In the genomic region with DNA sequence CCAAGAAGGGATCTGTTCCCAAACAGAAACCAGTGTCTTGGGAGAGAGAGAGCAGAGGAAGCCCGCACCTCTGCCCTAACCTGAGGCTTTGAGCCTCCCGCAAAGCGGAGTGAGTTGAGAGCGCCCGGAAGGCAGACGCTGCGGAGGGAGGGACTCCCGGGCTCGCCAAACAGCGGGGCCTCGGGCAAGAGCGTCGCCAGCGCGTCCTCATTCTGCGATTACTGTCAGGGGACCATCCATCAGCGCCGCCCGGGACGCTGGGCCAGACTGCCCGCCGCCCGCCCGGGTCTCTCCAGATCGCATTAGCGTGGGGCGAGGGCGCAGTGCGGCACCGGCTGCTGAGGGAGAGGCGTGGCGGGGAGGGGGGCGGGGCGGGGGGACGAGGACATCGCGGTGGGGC, we compare ENCODE assay signal across 9 cellular contexts. TPM values are rescaled to one million over a fixed set of nuclear protein-coding genes. Genes with fewer than 3 reads are reported as not detected.
DNase-seq lines count a peak whose midpoint lies in the region; ATAC-seq and TF ChIP-seq lines count a peak whose summit lies in the region.
"Not testable (repeated sequence)": the region's sequence is repeated elsewhere in the genome, so short reads cannot be mapped to it uniquely, and the experiment has no call there.
"Had no signal": no experiment of that assay in that cellular context is flagged by ENCODE, and none has a peak within 500 bp of the region (broad histone marks: within the 10 kb centered on the region; RNA-seq: fewer than 3 reads in every experiment).

No MANE protein-coding gene starts in this region.

- H3K9ac ChIP-seq in endodermal cell (ENCODE audit: extremely low read depth, low read length, poor library complexity, severe bottlenecking) = not testable (repeated sequence)

- H3K27ac ChIP-seq in endodermal cell (ENCODE audit: low read depth, low read length); naive thymus-derived CD4-positive, alpha-beta T cell (ENCODE audit: low read depth, low read length): not testable (repeated sequence)

- intact Hi-C loops in naive thymus-derived CD4-positive, alpha-beta T cell (cut with micrococcal nuclease) = not testable (repeated sequence)

- not testable (repeated sequence) for H3K4me1 ChIP-seq in endodermal cell (ENCODE audit: control insufficient read depth, insufficient read depth, low read length); naive thymus-derived CD4-positive, alpha-beta T cell (ENCODE audit: control insufficient read depth in 2 of 2, insufficient read depth in 2 of 2, low read length in 2 of 2)

- DNase-seq in EH (ENCODE audit: low read depth) (peak; percentile 4), NCI-H2171 (lab: John Stamatoyannopoulos, UW) (peak; percentile 26), WTC11 (ENCODE audit: low spot score) (peak; percentile 49), endodermal cell (peak; percentile 70)
- DNase-seq in naive thymus-derived CD4-positive, alpha-beta T cell = peak in 4 of 9 donors; percentile 11 to 23 (median 18)
- DNase-seq in skeletal muscle cell (ENCODE audit: low read depth) = not testable (repeated sequence)

- POLR2A ChIA-PET in WTC11 (lab: Charles Lee); naive thymus-derived CD4-positive, alpha-beta T cell (lab: Charles Lee): not testable (repeated sequence)

- not testable (repeated sequence) for H3K4me3 ChIP-seq in endodermal cell (ENCODE audit: low read length); naive thymus-derived CD4-positive, alpha-beta T cell (ENCODE audit: low read length)
- H3K4me3 ChIP-seq in skeletal muscle cell (ENCODE audit: low read depth, low read length) = peak overlapping the region; percentile 21

- H3K36me3 ChIP-seq in endodermal cell (ENCODE audit: control insufficient read depth, insufficient read depth, low read length); naive thymus-derived CD4-positive, alpha-beta T cell (ENCODE audit: control insufficient read depth in 2 of 3, insufficient read depth in 3 of 3, low read length in 3 of 3): not testable (repeated sequence)

- H3K4me1 Mint-ChIP-seq in WTC11; activated naive CD8-positive, alpha-beta T cell (ENCODE audit: low read depth); endodermal cell: not testable (repeated sequence)
- H3K4me1 Mint-ChIP-seq in naive thymus-derived CD4-positive, alpha-beta T cell = peaks cover 0 to 14% (median 9%) of the 10 kb centered on the region in 7 donors

- 0 to 1% methylated on average over 11 to 26 of the region's 37 CpGs for WGBS in endodermal cell (ENCODE audit: insufficient coverage in 1 of 2, insufficient read length in 1 of 2), 2 experiments

- H3K9me3 Mint-ChIP-seq in WTC11; activated naive CD8-positive, alpha-beta T cell (ENCODE audit: low read depth); endodermal cell; naive thymus-derived CD4-positive, alpha-beta T cell: not testable (repeated sequence)

- H3K4me3 Mint-ChIP-seq in WTC11 (peak overlapping the region; percentile 67), endodermal cell (peak overlapping the region; percentile 19)
- peak overlapping the region; percentile 79 for H3K4me3 Mint-ChIP-seq in activated naive CD8-positive, alpha-beta T cell
- peak overlapping the region; percentile 29 to 84 (median 74) for H3K4me3 Mint-ChIP-seq in naive thymus-derived CD4-positive, alpha-beta T cell

- not testable (repeated sequence) for TF ChIP-seq CTCF in WTC11 (IDR thresholded peaks at IDR 0.05); endodermal cell (conservative IDR thresholded peaks at IDR 0.05)

- not testable (repeated sequence) for H3K27ac Mint-ChIP-seq in WTC11; activated naive CD8-positive, alpha-beta T cell; endodermal cell; naive thymus-derived CD4-positive, alpha-beta T cell

- CTCF ChIA-PET in WTC11 (lab: Charles Lee); naive thymus-derived CD4-positive, alpha-beta T cell (lab: Charles Lee): not testable (repeated sequence)

- H3K9me3 ChIP-seq in endodermal cell (ENCODE audit: control insufficient read depth, low read length); naive thymus-derived CD4-positive, alpha-beta T cell (ENCODE audit: control insufficient read depth in 2 of 3, low read length in 3 of 3): not testable (repeated sequence)

- not testable (repeated sequence) for ATAC-seq in WTC11; naive thymus-derived CD4-positive, alpha-beta T cell

- peaks cover 93% of the 10 kb centered on the region for H3K27me3 ChIP-seq in endodermal cell (ENCODE audit: control insufficient read depth, insufficient read depth, low read length, poor library complexity, severe bottlenecking)
- H3K27me3 ChIP-seq in naive thymus-derived CD4-positive, alpha-beta T cell (ENCODE audit: control insufficient read depth in 2 of 2, insufficient read depth in 2 of 2, low read length in 2 of 2) = not testable (repeated sequence)

- not testable (repeated sequence) for H3K36me3 Mint-ChIP-seq in WTC11; activated naive CD8-positive, alpha-beta T cell; endodermal cell (ENCODE audit: low read depth); naive thymus-derived CD4-positive, alpha-beta T cell

- H3K27me3 Mint-ChIP-seq in WTC11 (ENCODE audit: low read depth) (peaks cover 100% of the 10 kb centered on the region), endodermal cell (ENCODE audit: insufficient read depth) (peaks cover 100% of the 10 kb centered on the region)
- H3K27me3 Mint-ChIP-seq in activated naive CD8-positive, alpha-beta T cell = peaks cover 13% of the 10 kb centered on the region
- H3K27me3 Mint-ChIP-seq in naive thymus-derived CD4-positive, alpha-beta T cell = peaks cover 39 to 79% (median 47%) of the 10 kb centered on the region in 5 donors

RNA-seq across cellular contexts. Expression of a gene that starts 36.7 kb away (rescaled TPM):
- total RNA-seq in WTC11 (2021) (0.14 to 0.46 TPM (median 0.30 TPM) in 3 replicates), endodermal cell (not detected)
- polyA plus RNA-seq in endodermal cell (2013, experiment 1 of 2) = 13.4 TPM
- 10.3 TPM for polyA plus RNA-seq in endodermal cell (2013, experiment 2 of 2)
- total RNA-seq in naive thymus-derived CD4-positive, alpha-beta T cell = under 1 TPM in 2 of 5 experiments, not detected in 3; 0.24 to 0.98 TPM
- polyA plus RNA-seq in naive thymus-derived CD4-positive, alpha-beta T cell = not detected
- total RNA-seq: liver, Right ventricle myocardium inferior had no signal

RNA-seq across cellular contexts. Expression of a gene that starts 57.5 kb away (rescaled TPM):
- not detected in 3 replicates for total RNA-seq in WTC11 (2021)
- not detected for total RNA-seq in endodermal cell
- 0.82 TPM for polyA plus RNA-seq in endodermal cell (2013, experiment 1 of 2)
- polyA plus RNA-seq in endodermal cell (2013, experiment 2 of 2) = 1.7 TPM
- total RNA-seq in naive thymus-derived CD4-positive, alpha-beta T cell = not detected
- not detected for polyA plus RNA-seq in naive thymus-derived CD4-positive, alpha-beta T cell
- total RNA-seq: liver, Right ventricle myocardium inferior had no signal
- polyA plus RNA-seq: liver had no signal

Comparison
In these comparisons a context has a peak if more than half of its experiments do, and no peak if none do; other contexts are left out.
1. H3K4me3 Mint-ChIP-seq: peak in every context shown above with its lines; median percentile 79 in activated naive CD8-positive, alpha-beta T cell; 74 in naive thymus-derived CD4-positive, alpha-beta T cell; 67 in WTC11; 19 in endodermal cell.